Comparison of ENCODE assay signal across 9 cellular contexts in genomic region chr3:49092948-49093852, GRCh38. TPM values are rescaled to one million over a fixed set of nuclear protein-coding genes. Genes with fewer than 3 reads are reported as not detected.
DNase-seq lines count a peak whose midpoint lies in the region; ATAC-seq lines count a peak whose summit lies in the region.
"Had no signal": no experiment of that assay in that cellular context is flagged by ENCODE, and none has a peak within 500 bp of the region (broad histone marks: within the 10 kb centered on the region; RNA-seq: fewer than 3 reads in every experiment).

No MANE protein-coding gene starts in this region.

- peaks cover 27% of the 10 kb centered on the region for H3K4me1 Mint-ChIP-seq in activated CD8-positive, alpha-beta T cell treated with anti-CD3 and anti-CD28 coated beads, Interleukin-2, amount 10 ng/mL, durations not matched to agents 7 days and 5 days (ENCODE audit: low read depth)

- no peaks in the 10 kb centered on the region for H3K27me3 Mint-ChIP-seq in activated CD8-positive, alpha-beta T cell treated with anti-CD3 and anti-CD28 coated beads, Interleukin-2, amount 10 ng/mL, durations not matched to agents 7 days and 5 days (ENCODE audit: low read depth)

- H3K4me3 Mint-ChIP-seq in activated CD8-positive, alpha-beta T cell treated with anti-CD3 and anti-CD28 coated beads, Interleukin-2, amount 10 ng/mL, durations not matched to agents 7 days and 5 days: peak overlapping the region; percentile 93

- H3K36me3 Mint-ChIP-seq in activated CD8-positive, alpha-beta T cell treated with anti-CD3 and anti-CD28 coated beads, Interleukin-2, amount 10 ng/mL, durations not matched to agents 7 days and 5 days (ENCODE audit: low read depth): peaks cover 40% of the 10 kb centered on the region

- ATAC-seq in GM18867 (IDR thresholded peaks at IDR 0.05; ENCODE audit: unreplicated experiment) (peak; percentile 37), HG03135 (IDR thresholded peaks at IDR 0.05; ENCODE audit: unreplicated experiment) (peak; percentile 42)
- ATAC-seq in activated CD8-positive, alpha-beta T cell treated with anti-CD3 and anti-CD28 coated beads, Interleukin-2, amount 10 ng/mL, durations not matched to agents 7 days and 5 days: peak; percentile 50

- CTCF ChIA-PET in activated CD8-positive, alpha-beta T cell treated with anti-CD3 and anti-CD28 coated beads, Interleukin-2, amount 10 ng/mL, durations not matched to agents 7 days and 5 days (lab: Charles Lee): interaction anchor here (0.9 to 4.3 kb wide), 24 partner anchors 9 to 429 kb away, joined by 3 to 39 read pairs (median 6); partner anchors contain the start of genes IMPDH2, IP6K2, KLHDC8B and NDUFAF3

- no peaks in the 10 kb centered on the region for H3K9me3 Mint-ChIP-seq in activated CD8-positive, alpha-beta T cell treated with anti-CD3 and anti-CD28 coated beads, Interleukin-2, amount 10 ng/mL, durations not matched to agents 7 days and 5 days (ENCODE audit: insufficient read depth)

- DNase-seq in AG08395 (ENCODE audit: low spot score) (peak; percentile 65), NCI-H510A treated with DMSO at 0.1 percent for 48 hours (lab: John Stamatoyannopoulos, UW) (peak; percentile 3), medulla oblongata (ENCODE audit: extremely low spot score) (peak; percentile 63)
- DNase-seq in activated CD8-positive, alpha-beta T cell treated with anti-CD3 and anti-CD28 coated beads, Interleukin-2, amount 10 ng/mL, durations not matched to agents 7 days and 5 days: peak; percentile 89
- DNase-seq in effector CD8-positive, alpha-beta T cell (lab: John Stamatoyannopoulos, UW): peak; percentile 76
- peak; percentile 55 to 78 (median 73) for DNase-seq in stimulated activated CD4-positive, alpha-beta T cell treated with anti-CD3 and anti-CD28 coated beads, TNF-alpha, amount 100 ng/mL, for 48 hours (ENCODE audit: low read depth in 3 of 3)

- POLR2A ChIA-PET in activated CD8-positive, alpha-beta T cell treated with anti-CD3 and anti-CD28 coated beads, Interleukin-2, amount 10 ng/mL, durations not matched to agents 7 days and 5 days (lab: Charles Lee): interaction anchor here (0.6 to 3.6 kb wide), 33 partner anchors 7 to 882 kb away, joined by 3 to 65 read pairs (median 4); partner anchors contain the start of genes CCDC71, DAG1, DALRD3 and GPX1

- H3K27ac Mint-ChIP-seq in activated CD8-positive, alpha-beta T cell treated with anti-CD3 and anti-CD28 coated beads, Interleukin-2, amount 10 ng/mL, durations not matched to agents 7 days and 5 days: peak overlapping the region; percentile 99

RNA-seq across cellular contexts. Expression of gene QRICH1, which starts 0.7 kb away (rescaled TPM):
- 100 to 1,000 TPM; 130 to 131 TPM for total RNA-seq in activated CD8-positive, alpha-beta T cell treated with anti-CD3 and anti-CD28 coated beads, Interleukin-2, amount 10 ng/mL, durations not matched to agents 7 days and 5 days

RNA-seq across cellular contexts. Expression of gene QARS1, which starts 11.4 kb away (rescaled TPM):
- 100 to 1,000 TPM; 250 to 294 TPM for total RNA-seq in activated CD8-positive, alpha-beta T cell treated with anti-CD3 and anti-CD28 coated beads, Interleukin-2, amount 10 ng/mL, durations not matched to agents 7 days and 5 days

RNA-seq across cellular contexts. Expression of gene USP19, which starts 27.4 kb away (rescaled TPM):
- total RNA-seq in activated CD8-positive, alpha-beta T cell treated with anti-CD3 and anti-CD28 coated beads, Interleukin-2, amount 10 ng/mL, durations not matched to agents 7 days and 5 days: 10 to 100 TPM; 58.0 to 60.4 TPM

RNA-seq across cellular contexts. Expression of gene LAMB2, which starts 39.6 kb away (rescaled TPM):
- under 1 TPM in 1 of 2 experiments, not detected in 1; 0.29 TPM for total RNA-seq in activated CD8-positive, alpha-beta T cell treated with anti-CD3 and anti-CD28 coated beads, Interleukin-2, amount 10 ng/mL, durations not matched to agents 7 days and 5 days
- total RNA-seq: activated CD8-positive, alpha-beta memory T cell treated with anti-CD3 and anti-CD28 coated beads for 36 hours had no signal

Comparison
In these comparisons a context has a peak if more than half of its experiments do, and no peak if none do; other contexts are left out.
1. Peak in every context shown above with its lines: DNase-seq and ATAC-seq.
2. DNase-seq: peak in every context shown above with its lines; median percentile 89 in activated CD8-positive, alpha-beta T cell treated with anti-CD3 and anti-CD28 coated beads, Interleukin-2, amount 10 ng/mL, durations not matched to agents 7 days and 5 days; 76 in effector CD8-positive, alpha-beta T cell; 73 in stimulated activated CD4-positive, alpha-beta T cell treated with anti-CD3 and anti-CD28 coated beads, TNF-alpha, amount 100 ng/mL, for 48 hours; 65 in AG08395; 63 in medulla oblongata; 3 in NCI-H510A treated with DMSO at 0.1 percent for 48 hours.